Comparison of ENCODE assay signal across 15 cellular contexts in the genomic region with DNA sequence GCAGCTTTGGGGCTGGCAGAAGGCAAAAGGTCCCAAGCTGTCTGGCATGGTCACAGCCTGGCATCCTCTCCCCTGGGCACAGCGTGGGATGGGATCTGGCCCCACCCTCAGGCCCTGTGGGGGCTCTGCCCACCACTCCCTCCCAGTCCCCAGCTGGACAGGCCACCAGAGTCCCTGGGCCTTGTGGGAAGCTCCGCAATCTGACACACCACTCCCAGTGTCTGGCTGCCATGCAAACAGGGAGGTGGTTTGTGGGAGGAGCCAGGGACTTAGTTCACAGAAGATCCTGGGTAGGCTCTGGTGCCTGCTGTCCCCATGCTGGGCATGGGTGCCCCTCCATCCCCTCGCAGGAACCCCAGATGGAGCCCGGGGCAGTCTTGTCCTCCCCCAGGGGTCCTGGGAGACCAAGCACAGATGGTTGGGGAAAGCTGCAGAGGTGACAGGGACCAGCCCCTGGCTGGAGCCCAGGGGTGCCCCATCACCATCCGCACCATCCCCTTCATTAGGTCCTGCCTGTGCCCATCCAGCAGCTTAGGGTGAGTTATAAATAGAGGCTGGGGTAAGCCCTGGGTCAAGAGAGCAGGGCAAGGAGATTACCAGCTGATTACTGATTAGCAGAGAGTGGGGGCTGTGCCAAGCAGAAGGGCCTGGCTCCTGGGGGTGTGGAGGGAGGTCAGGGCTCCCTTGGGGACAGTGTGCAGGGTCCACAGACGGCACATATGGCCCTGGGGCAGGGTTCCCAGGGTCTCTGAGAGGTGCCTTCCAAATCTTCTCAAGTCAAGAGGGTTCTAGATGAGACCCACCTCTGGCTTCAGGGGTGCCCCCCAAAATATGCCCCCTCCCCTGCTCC. TPM values are rescaled to one million over a fixed set of nuclear protein-coding genes. Genes with fewer than 3 reads are reported as not detected.
A peak's percentile ranks its signal among the peaks of the same experiment; 100 is the strongest.
DNase-seq lines count a peak whose midpoint lies in the region; ATAC-seq and TF ChIP-seq lines count a peak whose summit lies in the region.
"Had no signal": no experiment of that assay in that cellular context is flagged by ENCODE, and none has a peak within 500 bp of the region (broad histone marks: within the 10 kb centered on the region; RNA-seq: fewer than 3 reads in every experiment).

No MANE protein-coding gene starts in this region.

- H3K4me3 Mint-ChIP-seq in T-cell = no peak overlapping the region
- no peak overlapping the region for H3K4me3 Mint-ChIP-seq in type B pancreatic cell
- H3K4me3 Mint-ChIP-seq: activated B cell treated with CpG ODN at 0.5 μM for 24 hours; central memory CD8-positive, alpha-beta T cell had no signal

- no peaks in the 10 kb centered on the region for H3K9me3 Mint-ChIP-seq in T-cell
- H3K9me3 Mint-ChIP-seq in type B pancreatic cell = no peaks in the 10 kb centered on the region
- H3K9me3 Mint-ChIP-seq: activated B cell treated with CpG ODN at 0.5 μM for 24 hours; activated T-helper 2 cell treated with anti-CD3 and anti-CD28 coated beads, Interferon-gamma antibody, Interleukin-2, Interleukin-4, amounts not matched to agents 10 μg/mL and 5 μg/mL and 100 μg/mL, durations not matched to agents 14 hours and 24 hours and 36 hours; central memory CD8-positive, alpha-beta T cell had no signal

- intact Hi-C loops in right cardiac atrium (cut with DNase I) (loop anchor here in 1 of 4 donors (5.0 kb wide), 1 partner anchor 277 kb away; no protein-coding TSS in a partner anchor), heart left ventricle (cut with DNase I) (loop anchor here in 7 of 10 donors (5.0 to 10.0 kb wide), 3 partner anchors 60 to 392 kb away; no protein-coding TSS in a partner anchor), mammary epithelial cell (cut with micrococcal nuclease) (no loop called here)

- H4K20me1 ChIP-seq in mammary epithelial cell (ENCODE audit: insufficient read depth, low read length) = no peaks in the 10 kb centered on the region

- no peaks in the 10 kb centered on the region for H3K9me3 ChIP-seq in right cardiac atrium (ENCODE audit: control insufficient read depth, low read length)
- no peaks in the 10 kb centered on the region for H3K9me3 ChIP-seq in heart left ventricle
- H3K9me3 ChIP-seq in mammary epithelial cell (replicated peaks; ENCODE audit: insufficient read depth, low read length) = no peaks in the 10 kb centered on the region
- H3K9me3 ChIP-seq: left lung, mucosa of descending colon had no signal

- peak in 2 of 3 donors; percentile 31 to 48 for DNase-seq in right cardiac atrium
- DNase-seq in heart left ventricle = no peak
- DNase-seq in LHCN-M2 (ENCODE audit: low read depth) = peak; percentile 31
- peak; percentile 60 for DNase-seq in SW480 (ENCODE audit: low spot score)
- DNase-seq in T-cell = no peak
- no peak for DNase-seq in type B pancreatic cell (ENCODE audit: extremely low spot score, unreplicated experiment)
- no peak for DNase-seq in mammary epithelial cell
- DNase-seq: activated B cell treated with CpG ODN at 0.5 μM for 24 hours; MM.1S; stimulated activated CD4-positive, alpha-beta T cell treated with anti-CD3 and anti-CD28 coated beads, Interleukin-4, amount 100 ng/mL, for 1 hour had no signal

- no peak overlapping the region for H2AFZ ChIP-seq in mammary epithelial cell (ENCODE audit: low read depth, low read length)

- H3K4me3 ChIP-seq in right cardiac atrium (ENCODE audit: low read length) (no peak overlapping the region), heart left ventricle (no peak overlapping the region), mammary epithelial cell (replicated peaks in 1 of 3; ENCODE audit: insufficient read depth in 1 of 3, low read depth in 2 of 3, low read length in 3 of 3) (no peak overlapping the region)
- H3K4me3 ChIP-seq: left lung, mucosa of descending colon had no signal

- H3K27ac Mint-ChIP-seq in T-cell = no peak overlapping the region
- H3K27ac Mint-ChIP-seq in type B pancreatic cell = no peak overlapping the region
- H3K27ac Mint-ChIP-seq: activated B cell treated with CpG ODN at 0.5 μM for 24 hours; activated T-helper 2 cell treated with anti-CD3 and anti-CD28 coated beads, Interferon-gamma antibody, Interleukin-2, Interleukin-4, amounts not matched to agents 10 μg/mL and 5 μg/mL and 100 μg/mL, durations not matched to agents 14 hours and 24 hours and 36 hours had no signal

- no peak overlapping the region for H3K4me2 ChIP-seq in mammary epithelial cell (ENCODE audit: insufficient read depth, low read depth, low read length)

- WGBS in right cardiac atrium = 58% methylated on average over 6 of the region's 6 CpGs
- 56 to 73% (median 65%) methylated on average over 4 to 6 of the region's 6 CpGs for WGBS in heart left ventricle, 4 donors
- WGBS in mammary epithelial cell (ENCODE audit: low coverage, missing lambda C conversion rate) = 37% methylated on average over 5 of the region's 6 CpGs

- H3K4me1 ChIP-seq in right cardiac atrium (ENCODE audit: control insufficient read depth, insufficient read depth, low read length) (no peaks in the 10 kb centered on the region), heart left ventricle (peaks cover 0 to 20% (median 16%) of the 10 kb centered on the region in 12 donors), mammary epithelial cell (ENCODE audit: insufficient read depth, low read length) (no peaks in the 10 kb centered on the region)

- no peak for TF ChIP-seq POLR2A in heart left ventricle (IDR thresholded peaks at IDR 0.05)

- dilution Hi-C loops in mammary epithelial cell (cut with HindIII; ENCODE audit: low sequenced_read_pairs) = no loop called here

- peaks cover 12 to 27% of the 10 kb centered on the region in 2 donors for H3K27me3 Mint-ChIP-seq in T-cell
- H3K27me3 Mint-ChIP-seq in type B pancreatic cell = peaks cover 5% of the 10 kb centered on the region
- H3K27me3 Mint-ChIP-seq: central memory CD8-positive, alpha-beta T cell had no signal

- ATAC-seq in right cardiac atrium (no peak), heart left ventricle (no peak), T-cell (replicated peaks in 1 of 4) (no peak), GM19397 (IDR thresholded peaks at IDR 0.05; ENCODE audit: unreplicated experiment) (no peak)
- ATAC-seq: left lung, mucosa of descending colon had no signal

- H3K36me3 Mint-ChIP-seq in T-cell = peaks cover 8% of the 10 kb centered on the region
- no peaks in the 10 kb centered on the region for H3K36me3 Mint-ChIP-seq in type B pancreatic cell

- CTCF ChIA-PET in T-cell (lab: Charles Lee) (no interaction called here), mammary epithelial cell (lab: Charles Lee; ENCODE audit: low non-redundant PET) (no interaction called here)

- H3K4me1 Mint-ChIP-seq in T-cell (peaks cover 0 to 3% (median 0%) of the 10 kb centered on the region in 3 donors), type B pancreatic cell (ENCODE audit: unreplicated experiment) (peaks cover 4% of the 10 kb centered on the region)

- H3K27ac ChIP-seq in right cardiac atrium (ENCODE audit: low read length) = no peak overlapping the region
- H3K27ac ChIP-seq in heart left ventricle = no peak overlapping the region
- H3K27ac ChIP-seq in mammary epithelial cell (ENCODE audit: insufficient read depth, low read depth, low read length) = no peak overlapping the region
- H3K27ac ChIP-seq: left lung had no signal

- H3K36me3 ChIP-seq in heart left ventricle (peaks cover 0 to 9% (median 0%) of the 10 kb centered on the region in 9 donors), mammary epithelial cell (ENCODE audit: insufficient read depth, low read length) (no peaks in the 10 kb centered on the region)

- no peak for TF ChIP-seq CTCF in heart left ventricle (IDR thresholded peaks at IDR 0.05)
- no peak for TF ChIP-seq CTCF in type B pancreatic cell (conservative IDR thresholded peaks at IDR 0.05)
- no peak for TF ChIP-seq CTCF in mammary epithelial cell (conservative IDR thresholded peaks at IDR 0.05 in 1 of 2, IDR thresholded peaks at IDR 0.05 in 1 of 2; ENCODE audit: extremely low read depth in 1 of 2, insufficient read depth in 1 of 2, low read depth in 1 of 2, low read length in 2 of 2)

- no TSS peak for BruUV-seq in mammary epithelial cell (replicated peaks; lab: Mats Ljungman, UMichigan)

- in situ Hi-C loops in mammary epithelial cell (cut with MboI; ENCODE audit: low sequenced_read_pairs in 2 of 2) = no loop called here

- H3K9ac ChIP-seq in mammary epithelial cell (ENCODE audit: insufficient read depth, low read length) = no peak overlapping the region

- POLR2A ChIA-PET in T-cell (lab: Charles Lee) = no interaction called here

- H3K27me3 ChIP-seq in right cardiac atrium (ENCODE audit: control insufficient read depth, insufficient read depth) (no peaks in the 10 kb centered on the region), heart left ventricle (peaks cover 0 to 42% (median 30%) of the 10 kb centered on the region in 9 donors), mammary epithelial cell (ENCODE audit: insufficient read depth, low read length) (no peaks in the 10 kb centered on the region)

- H3K79me2 ChIP-seq in mammary epithelial cell (ENCODE audit: insufficient read depth, low read length) = no peaks in the 10 kb centered on the region

RNA-seq across cellular contexts. Expression of a gene that starts 6.2 kb away (rescaled TPM):
- total RNA-seq in right cardiac atrium (under 1 TPM; 0.45 to 0.63 (median 0.53) TPM), heart left ventricle (under 1 TPM in 6 of 9 donors, not detected in 3; 0.22 to 0.72 (median 0.45) TPM), LHCN-M2 (2014; rRNA removed) (0.26 and 0.29 TPM in 2 replicates), T-cell (1 to 10 TPM in 3 of 5 donors, under 1 TPM in 2; 0.91 to 4.2 (median 1.2) TPM), type B pancreatic cell (ENCODE audit: low replicate concordance) (3.6 and 3.8 TPM in 2 replicates), mammary epithelial cell (under 1 TPM; 0.47 to 0.83 TPM)
- polyA plus RNA-seq in right cardiac atrium (0.48 TPM), heart left ventricle (under 1 TPM; 0.28 to 0.42 TPM), mammary epithelial cell (0.03 TPM)
- polyA plus RNA-seq in LHCN-M2 (2012) = 0.70 TPM
- polyA minus RNA-seq in mammary epithelial cell = not detected

RNA-seq across cellular contexts. Expression of a gene that starts 17.8 kb away (rescaled TPM):
- 10 to 100 TPM; 12.0 to 15.3 (median 13.5) TPM for total RNA-seq in right cardiac atrium
- 13.0 TPM for polyA plus RNA-seq in right cardiac atrium
- total RNA-seq in heart left ventricle = 10 to 100 TPM; 10.1 to 21.6 (median 13.5) TPM
- polyA plus RNA-seq in heart left ventricle = 10 to 100 TPM; 17.0 to 18.7 TPM
- 27.2 and 31.3 TPM in 2 replicates for total RNA-seq in LHCN-M2 (2014; rRNA removed)
- 20.5 TPM for polyA plus RNA-seq in LHCN-M2 (2012)
- 10 to 100 TPM; 31.7 to 62.1 (median 59.0) TPM for total RNA-seq in T-cell
- total RNA-seq in type B pancreatic cell (ENCODE audit: low replicate concordance) = 33.5 and 44.7 TPM in 2 replicates
- total RNA-seq in mammary epithelial cell = 10 to 100 TPM; 23.5 to 26.6 TPM
- 14.6 TPM for polyA plus RNA-seq in mammary epithelial cell
- 37.0 TPM for polyA minus RNA-seq in mammary epithelial cell

RNA-seq across cellular contexts. Expression of a gene that starts 21.8 kb away (rescaled TPM):
- total RNA-seq in right cardiac atrium = 100 to 1,000 TPM; 347 to 772 (median 510) TPM
- polyA plus RNA-seq in right cardiac atrium = 410 TPM
- total RNA-seq in heart left ventricle = 1,000 to 10,000 TPM in 2 of 9 donors, 100 to 1,000 TPM in 7; 335 to 1,653 (median 423) TPM
- polyA plus RNA-seq in heart left ventricle = 1,000 to 10,000 TPM in 1 of 2 donors, 100 to 1,000 TPM in 1; 149 to 1,468 TPM
- total RNA-seq in LHCN-M2 (2014; rRNA removed) = 6,893 and 8,596 TPM in 2 replicates
- polyA plus RNA-seq in LHCN-M2 (2012) = 8,200 TPM
- 1,000 to 10,000 TPM; 1,183 to 1,383 (median 1,262) TPM for total RNA-seq in T-cell
- total RNA-seq in type B pancreatic cell (ENCODE audit: low replicate concordance) = 3,089 and 3,451 TPM in 2 replicates
- over 10,000 TPM in 1 of 2 donors, 1,000 to 10,000 TPM in 1; 3,950 to 24,255 TPM for total RNA-seq in mammary epithelial cell
- polyA plus RNA-seq in mammary epithelial cell = 8,707 TPM
- polyA minus RNA-seq in mammary epithelial cell = 4,992 TPM

Comparison
In these comparisons a context has a peak if more than half of its experiments do, and no peak if none do; other contexts are left out.
1. DNase-seq: peak in right cardiac atrium (2 of 3), LHCN-M2 (single experiment) and SW480 (single experiment); none in heart left ventricle (0 of 5), T-cell (0 of 34), type B pancreatic cell (single experiment) and mammary epithelial cell (single experiment).